9 cellular contexts compared by ENCODE assay signal in the genomic region with DNA sequence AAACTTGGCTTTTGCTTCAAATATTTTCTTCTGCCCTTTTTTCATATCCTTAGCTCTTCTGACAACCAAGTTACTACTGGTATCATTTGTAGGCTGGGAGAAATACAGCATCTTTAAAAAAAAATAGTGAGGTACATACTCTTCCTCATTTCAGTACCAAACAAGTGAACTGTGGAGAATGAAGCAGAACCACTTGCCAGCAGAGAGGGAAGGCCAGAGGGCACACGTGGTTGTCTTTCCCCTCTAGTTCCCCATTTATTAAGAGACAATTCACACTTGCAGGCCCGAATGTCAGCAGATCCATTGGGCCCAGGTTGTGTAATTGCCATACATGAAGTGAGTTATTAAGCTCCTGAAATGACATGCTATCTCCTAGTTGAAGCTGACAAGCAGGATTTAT. TPM values are rescaled to one million over a fixed set of nuclear protein-coding genes. Genes with fewer than 3 reads are reported as not detected.
DNase-seq lines count a peak whose midpoint lies in the region; ATAC-seq and TF ChIP-seq lines count a peak whose summit lies in the region.
"Had no signal": no experiment of that assay in that cellular context is flagged by ENCODE, and none has a peak within 500 bp of the region (broad histone marks: within the 10 kb centered on the region; RNA-seq: fewer than 3 reads in every experiment).

No MANE protein-coding gene starts in this region.

- DNase-seq in GM23248 = no peak
- peak in 2 of 3 donors; percentile 81 to 83 for DNase-seq in Peyer's patch
- DNase-seq in spleen = peak; percentile 87
- DNase-seq in COLO829 (ENCODE audit: low spot score) = no peak
- DNase-seq in AG20443 (ENCODE audit: low spot score) = no peak

- TF ChIP-seq CTCF in Peyer's patch (IDR thresholded peaks at IDR 0.05) (no peak), gastroesophageal sphincter (IDR thresholded peaks at IDR 0.05) (no peak), spleen (IDR thresholded peaks at IDR 0.05 in 8 of 11, conservative IDR thresholded peaks at IDR 0.05 in 3 of 11) (no peak)

- peaks cover 71% of the 10 kb centered on the region for H3K4me1 ChIP-seq in GM23248 (ENCODE audit: insufficient read depth)
- H3K4me1 ChIP-seq in Peyer's patch = peaks cover 3 to 75% (median 29%) of the 10 kb centered on the region in 4 donors
- H3K4me1 ChIP-seq in gastroesophageal sphincter = peaks cover 34 to 87% (median 57%) of the 10 kb centered on the region in 3 donors
- peaks cover 76 to 91% (median 87%) of the 10 kb centered on the region in 6 donors for H3K4me1 ChIP-seq in spleen

- H3K27me3 ChIP-seq in GM23248 (replicated peaks; ENCODE audit: insufficient read depth) (no peaks in the 10 kb centered on the region), Peyer's patch (no peaks in the 10 kb centered on the region), gastroesophageal sphincter (no peaks in the 10 kb centered on the region), spleen (replicated peaks in 1 of 7) (no peaks in the 10 kb centered on the region)

- TF ChIP-seq POLR2A in Peyer's patch (IDR thresholded peaks at IDR 0.05) (no peak), gastroesophageal sphincter (IDR thresholded peaks at IDR 0.05) (no peak), spleen (IDR thresholded peaks at IDR 0.05) (peak in 1 of 3 donors; percentile 14), GM18505 (IDR thresholded peaks at IDR 0.05; ENCODE audit: borderline replicate concordance, extremely low read depth, insufficient read depth, insufficient read length) (no peak)

- peaks cover 71% of the 10 kb centered on the region for H3K79me2 ChIP-seq in GM23248 (ENCODE audit: insufficient read depth)

- H3K9me3 ChIP-seq in GM23248 (ENCODE audit: low read depth) = no peaks in the 10 kb centered on the region
- no peaks in the 10 kb centered on the region for H3K9me3 ChIP-seq in Peyer's patch
- no peaks in the 10 kb centered on the region for H3K9me3 ChIP-seq in gastroesophageal sphincter
- H3K9me3 ChIP-seq in spleen = no peaks in the 10 kb centered on the region

- H3K27ac ChIP-seq in GM23248 (peak overlapping the region; percentile 89; the same call in 1 of the 2 replicates), Peyer's patch (peak overlapping the region; percentile 98 to 100 (median 99)), gastroesophageal sphincter (peak overlapping the region; percentile 88 to 100 (median 99)), spleen (peak overlapping the region; percentile 95 to 100 (median 98))

- H3K4me3 ChIP-seq in GM23248 (no peak overlapping the region), Peyer's patch (peak overlapping the region in 1 of 4 donors; percentile 26), gastroesophageal sphincter (no peak overlapping the region), spleen (peak overlapping the region in 6 of 8 donors; percentile 12 to 90 (median 72))

- in situ Hi-C loops in GM23248 (cut with MboI) = no loop called here

- no peak overlapping the region for H3K4me2 ChIP-seq in GM23248 (ENCODE audit: unreplicated experiment)

- no peak for ATAC-seq in gastroesophageal sphincter
- no peak for ATAC-seq in GM18505 (IDR thresholded peaks at IDR 0.05; ENCODE audit: unreplicated experiment)
- no peak for ATAC-seq in HG02852 (IDR thresholded peaks at IDR 0.05; ENCODE audit: unreplicated experiment)

- no peaks in the 10 kb centered on the region; the same call in 1 of the 2 replicates for H4K20me1 ChIP-seq in GM23248 (ENCODE audit: insufficient read depth)

- intact Hi-C loops in spleen (cut with DNase I; ENCODE audit: low total_unique reads) = no loop called here

- no peak overlapping the region for H3K9ac ChIP-seq in GM23248

- no peak for TF ChIP-seq EP300 in gastroesophageal sphincter (IDR thresholded peaks at IDR 0.05)

- H2AFZ ChIP-seq in GM23248 = no peak overlapping the region

- 18 to 22% methylated on average over 2 of the region's 2 CpGs for WGBS in GM23248 (ENCODE audit: low coverage in 1 of 2, low lambda C conversion rate in 2 of 2, missing lambda C conversion rate in 2 of 2), 2 experiments
- WGBS in gastroesophageal sphincter (ENCODE audit: low coverage in 1 of 2), 2 donors = 16 to 17% methylated on average over 2 of the region's 2 CpGs
- 5 to 11% (median 7%) methylated on average over 2 of the region's 2 CpGs for WGBS in spleen, 5 donors

- H3K36me3 ChIP-seq in GM23248 (ENCODE audit: low read depth) (no peaks in the 10 kb centered on the region), Peyer's patch (no peaks in the 10 kb centered on the region), gastroesophageal sphincter (no peaks in the 10 kb centered on the region), spleen (no peaks in the 10 kb centered on the region)

- H3K9me2 ChIP-seq in GM23248 (ENCODE audit: insufficient read depth) = no peaks in the 10 kb centered on the region

- peaks cover 52% of the 10 kb centered on the region for H3F3A ChIP-seq in GM23248 (ENCODE audit: insufficient read depth)

RNA-seq across cellular contexts. Expression of gene SUSD6, which starts 3.2 kb away (rescaled TPM):
- total RNA-seq in GM23248 (2014; rRNA removed; shearing (Covaris generic)) = 12.2 and 15.6 TPM in 2 replicates
- 23.2 and 24.1 TPM in 2 replicates for polyA plus RNA-seq in GM23248 (2016; fragmentation: Nextera tagmentation; extraction: Ambion mirVana)
- total RNA-seq in Peyer's patch = 100 to 1,000 TPM in 3 of 4 donors, 10 to 100 TPM in 1; 33.8 to 125 (median 113) TPM
- total RNA-seq in gastroesophageal sphincter = 10 to 100 TPM; 24.4 to 40.6 (median 38.5) TPM
- 100 to 1,000 TPM in 3 of 7 donors, 10 to 100 TPM in 4; 76.1 to 120 (median 96.1) TPM for total RNA-seq in spleen
- polyA plus RNA-seq in spleen = 10 to 100 TPM; 10.7 to 20.4 (median 11.3) TPM

RNA-seq across cellular contexts. Expression of gene CCDC177, which starts 39.9 kb away (rescaled TPM):
- not detected in 2 replicates for total RNA-seq in GM23248 (2014; rRNA removed; shearing (Covaris generic))
- polyA plus RNA-seq in GM23248 (2016; fragmentation: Nextera tagmentation; extraction: Ambion mirVana) (not detected in 2 replicates), spleen (not detected)
- total RNA-seq in Peyer's patch (not detected), gastroesophageal sphincter (not detected), spleen (not detected)
- total RNA-seq: T-helper 2 cell treated with Interferon-gamma antibody and Interleukin-4, amounts not matched to agents 100 ng/mL and 5 ng/mL, for 36 hours had no signal

Comparison
In these comparisons a context has a peak if more than half of its experiments do, and no peak if none do; other contexts are left out.
1. DNase-seq: peak in Peyer's patch (2 of 3) and spleen (single experiment); none in GM23248 (single experiment), COLO829 (single experiment) and AG20443 (single experiment).
2. H3K4me3 ChIP-seq: peak in spleen (6 of 8); none in GM23248 (single experiment) and gastroesophageal sphincter (0 of 2).
3. Peak in every context shown above with its lines, with median percentiles within 50 percentile points of each other: H3K27ac ChIP-seq.